In genomic region chr1:229922249-229922648, GRCh38 we compare ENCODE assay signal across 25 cellular contexts.
"Had no signal": no experiment of that assay in that cellular context is flagged by ENCODE, and none has a peak within 500 bp of the region (broad histone marks: within the 10 kb centered on the region; RNA-seq: fewer than 3 reads in every experiment).

No MANE protein-coding gene starts in this region.

- H3K9me3 ChIP-seq: colonic mucosa, esophagus muscularis mucosa, esophagus squamous epithelium, gastrocnemius medialis, gastroesophageal sphincter, heart left ventricle, heart right ventricle had no signal

- H3K27ac ChIP-seq: colonic mucosa, coronary artery, dorsolateral prefrontal cortex, epithelial cell of prostate, esophagus muscularis mucosa, esophagus squamous epithelium, foreskin keratinocyte, gastrocnemius medialis, gastroesophageal sphincter, heart left ventricle, heart right ventricle had no signal

- DNase-seq: colonic mucosa; cortex of kidney; dermis blood vessel endothelial cell; dorsolateral prefrontal cortex; effector CD4-positive, alpha-beta T cell; effector CD8-positive, alpha-beta T cell; effector memory CD4-positive, alpha-beta T cell; effector memory CD8-positive, alpha-beta T cell; endodermal cell; erythroblast; esophagus squamous epithelium; foreskin fibroblast; foreskin keratinocyte; foreskin melanocyte; gastrocnemius medialis; glutamatergic neuron; head of caudate nucleus; heart left ventricle; heart right ventricle had no signal

- H3K4me3 ChIP-seq: colonic mucosa, coronary artery, dorsolateral prefrontal cortex, esophagus muscularis mucosa, esophagus squamous epithelium, gastrocnemius medialis, gastroesophageal sphincter, heart left ventricle, heart right ventricle had no signal

- ATAC-seq: effector memory CD8-positive, alpha-beta T cell; esophagus mucosa; foreskin keratinocyte; gastrocnemius medialis; gastroesophageal sphincter; heart left ventricle; heart right ventricle had no signal

- H3K27me3 ChIP-seq: colonic mucosa, dorsolateral prefrontal cortex, esophagus muscularis mucosa, esophagus squamous epithelium, gastrocnemius medialis, gastroesophageal sphincter, heart left ventricle, heart right ventricle had no signal

- H3K4me3 Mint-ChIP-seq: dendritic cell treated with granulocyte-macrophage colony-stimulating factor and Interleukin-4, amounts not matched to agents 40 ng/mL and 50 ng/mL, for 4 days; effector memory CD8-positive, alpha-beta T cell; endodermal cell had no signal

- H3K27ac Mint-ChIP-seq: dendritic cell treated with granulocyte-macrophage colony-stimulating factor and Interleukin-4, amounts not matched to agents 40 ng/mL and 50 ng/mL, for 4 days; effector memory CD8-positive, alpha-beta T cell; endodermal cell had no signal

- H3K9me3 Mint-ChIP-seq: dendritic cell treated with granulocyte-macrophage colony-stimulating factor and Interleukin-4, amounts not matched to agents 40 ng/mL and 50 ng/mL, for 4 days; effector memory CD8-positive, alpha-beta T cell; endodermal cell had no signal

- H3K36me3 ChIP-seq: colonic mucosa, esophagus muscularis mucosa, esophagus squamous epithelium, gastrocnemius medialis, gastroesophageal sphincter, heart left ventricle, heart right ventricle had no signal

- H3K4me1 ChIP-seq: colonic mucosa, esophagus muscularis mucosa, esophagus squamous epithelium, foreskin keratinocyte, gastrocnemius medialis, gastroesophageal sphincter, heart left ventricle, heart right ventricle had no signal
